12 cellular contexts compared by ENCODE assay signal in the genomic region with DNA sequence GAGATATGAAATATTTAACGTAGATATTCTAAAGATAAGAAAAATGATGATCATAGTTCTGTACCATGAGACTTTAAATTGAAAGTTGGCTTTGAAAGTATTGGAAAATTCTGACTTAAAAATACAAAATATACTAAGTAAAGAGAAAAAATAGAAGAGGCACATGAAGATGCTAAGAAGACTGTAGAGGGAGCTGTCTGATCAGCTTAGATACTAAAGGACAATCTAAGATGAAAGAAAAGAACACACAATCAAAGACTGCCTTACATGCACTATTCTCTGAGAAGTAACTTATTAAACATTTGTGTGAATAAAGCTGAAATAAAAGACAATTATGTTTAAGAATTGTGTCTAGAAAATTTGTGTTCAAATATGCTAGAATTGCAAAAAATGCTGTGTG. TPM values are rescaled to one million over a fixed set of nuclear protein-coding genes. Genes with fewer than 3 reads are reported as not detected.
A peak's percentile ranks its signal among the peaks of the same experiment; 100 is the strongest.
DNase-seq lines count a peak whose midpoint lies in the region; ATAC-seq and TF ChIP-seq lines count a peak whose summit lies in the region.
"Had no signal": no experiment of that assay in that cellular context is flagged by ENCODE, and none has a peak within 500 bp of the region (broad histone marks: within the 10 kb centered on the region; RNA-seq: fewer than 3 reads in every experiment).

No MANE protein-coding gene starts in this region.

- no peaks in the 10 kb centered on the region for H3K4me1 Mint-ChIP-seq in activated CD8-positive, alpha-beta memory T cell treated with anti-CD3 and anti-CD28 coated beads, Interleukin-2, amount 10 ng/mL, durations not matched to agents 7 days and 5 days
- H3K4me1 Mint-ChIP-seq: activated B cell treated with CpG ODN at 0.5 μM for 24 hours had no signal

- TF ChIP-seq RAD21 in Ishikawa (IDR thresholded peaks at IDR 0.05; ENCODE audit: low read depth): peak; percentile 37; the same call in 1 of the 2 replicates

- H3K9me3 Mint-ChIP-seq in activated CD8-positive, alpha-beta memory T cell treated with anti-CD3 and anti-CD28 coated beads, Interleukin-2, amount 10 ng/mL, durations not matched to agents 7 days and 5 days (ENCODE audit: low read depth): no peaks in the 10 kb centered on the region

- H3K27me3 Mint-ChIP-seq in activated CD8-positive, alpha-beta memory T cell treated with anti-CD3 and anti-CD28 coated beads, Interleukin-2, amount 10 ng/mL, durations not matched to agents 7 days and 5 days: peaks cover 10% of the 10 kb centered on the region

- CTCF ChIA-PET in activated CD8-positive, alpha-beta memory T cell treated with anti-CD3 and anti-CD28 coated beads, Interleukin-2, amount 10 ng/mL, durations not matched to agents 7 days and 5 days (lab: Charles Lee): interaction anchor here (1.0 to 1.8 kb wide), 2 partner anchors 14 to 135 kb away, joined by 3 to 4 read pairs; no protein-coding TSS in a partner anchor

- TF ChIP-seq EP300 in Ishikawa (IDR thresholded peaks at IDR 0.05; ENCODE audit: borderline replicate concordance): no peak

- no peaks in the 10 kb centered on the region for H3K36me3 Mint-ChIP-seq in activated CD8-positive, alpha-beta memory T cell treated with anti-CD3 and anti-CD28 coated beads, Interleukin-2, amount 10 ng/mL, durations not matched to agents 7 days and 5 days

- peak; percentile 4 to 6 for DNase-seq in AML-193 (lab: John Stamatoyannopoulos, UW)
- peak; percentile 7 for DNase-seq in amniotic epithelial cell (ENCODE audit: low read depth)
- peak; percentile 9 for DNase-seq in kidney glomerular epithelial cell (lab: John Stamatoyannopoulos, UW)
- DNase-seq in activated CD8-positive, alpha-beta memory T cell treated with anti-CD3 and anti-CD28 coated beads, Interleukin-2, amount 10 ng/mL, durations not matched to agents 7 days and 5 days: no peak
- DNase-seq: activated B cell treated with CpG ODN at 0.5 μM for 24 hours; central memory CD4-positive, alpha-beta T cell; NCI-H2081 treated with DMSO at 0.1 percent for 48 hours had no signal

- ATAC-seq in activated CD8-positive, alpha-beta memory T cell treated with anti-CD3 and anti-CD28 coated beads, Interleukin-2, amount 10 ng/mL, durations not matched to agents 7 days and 5 days: no peak
- no peak for ATAC-seq in HG02759 (IDR thresholded peaks at IDR 0.05; ENCODE audit: unreplicated experiment)
- no peak for ATAC-seq in GM19395 (IDR thresholded peaks at IDR 0.05; ENCODE audit: unreplicated experiment)
- no peak for ATAC-seq in GM19035 (IDR thresholded peaks at IDR 0.05; ENCODE audit: unreplicated experiment)

- H3K4me3 Mint-ChIP-seq in activated CD8-positive, alpha-beta memory T cell treated with anti-CD3 and anti-CD28 coated beads, Interleukin-2, amount 10 ng/mL, durations not matched to agents 7 days and 5 days: no peak overlapping the region
- H3K4me3 Mint-ChIP-seq: activated B cell treated with CpG ODN at 0.5 μM for 24 hours had no signal

- H3K27ac Mint-ChIP-seq in activated CD8-positive, alpha-beta memory T cell treated with anti-CD3 and anti-CD28 coated beads, Interleukin-2, amount 10 ng/mL, durations not matched to agents 7 days and 5 days: no peak overlapping the region
- H3K27ac Mint-ChIP-seq: activated B cell treated with CpG ODN at 0.5 μM for 24 hours had no signal

TF ChIP-seq in Ishikawa, 13 proteins besides CTCF, POLR2A, EP300 and RAD21:
- TF ChIP-seq TCF12 (IDR thresholded peaks at IDR 0.05; ENCODE audit: low read depth) (no peak), YY1 (IDR thresholded peaks at IDR 0.05; ENCODE audit: low read depth) (no peak), CEBPB (IDR thresholded peaks at IDR 0.05) (no peak), EGR1 (IDR thresholded peaks at IDR 0.05) (no peak), CREB1 (IDR thresholded peaks at IDR 0.05; ENCODE audit: low read depth) (no peak), FOXM1 (IDR thresholded peaks at IDR 0.05; ENCODE audit: borderline replicate concordance, low read depth) (no peak), TEAD4 (IDR thresholded peaks at IDR 0.05) (no peak)
- TF ChIP-seq, protein P1, sequence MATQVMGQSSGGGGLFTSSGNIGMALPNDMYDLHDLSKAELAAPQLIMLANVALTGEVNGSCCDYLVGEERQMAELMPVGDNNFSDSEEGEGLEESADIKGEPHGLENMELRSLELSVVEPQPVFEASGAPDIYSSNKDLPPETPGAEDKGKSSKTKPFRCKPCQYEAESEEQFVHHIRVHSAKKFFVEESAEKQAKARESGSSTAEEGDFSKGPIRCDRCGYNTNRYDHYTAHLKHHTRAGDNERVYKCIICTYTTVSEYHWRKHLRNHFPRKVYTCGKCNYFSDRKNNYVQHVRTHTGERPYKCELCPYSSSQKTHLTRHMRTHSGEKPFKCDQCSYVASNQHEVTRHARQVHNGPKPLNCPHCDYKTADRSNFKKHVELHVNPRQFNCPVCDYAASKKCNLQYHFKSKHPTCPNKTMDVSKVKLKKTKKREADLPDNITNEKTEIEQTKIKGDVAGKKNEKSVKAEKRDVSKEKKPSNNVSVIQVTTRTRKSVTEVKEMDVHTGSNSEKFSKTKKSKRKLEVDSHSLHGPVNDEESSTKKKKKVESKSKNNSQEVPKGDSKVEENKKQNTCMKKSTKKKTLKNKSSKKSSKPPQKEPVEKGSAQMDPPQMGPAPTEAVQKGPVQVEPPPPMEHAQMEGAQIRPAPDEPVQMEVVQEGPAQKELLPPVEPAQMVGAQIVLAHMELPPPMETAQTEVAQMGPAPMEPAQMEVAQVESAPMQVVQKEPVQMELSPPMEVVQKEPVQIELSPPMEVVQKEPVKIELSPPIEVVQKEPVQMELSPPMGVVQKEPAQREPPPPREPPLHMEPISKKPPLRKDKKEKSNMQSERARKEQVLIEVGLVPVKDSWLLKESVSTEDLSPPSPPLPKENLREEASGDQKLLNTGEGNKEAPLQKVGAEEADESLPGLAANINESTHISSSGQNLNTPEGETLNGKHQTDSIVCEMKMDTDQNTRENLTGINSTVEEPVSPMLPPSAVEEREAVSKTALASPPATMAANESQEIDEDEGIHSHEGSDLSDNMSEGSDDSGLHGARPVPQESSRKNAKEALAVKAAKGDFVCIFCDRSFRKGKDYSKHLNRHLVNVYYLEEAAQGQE (IDR thresholded peaks at IDR 0.05; ENCODE audit: low read depth): no peak
- TF ChIP-seq, protein P2, sequence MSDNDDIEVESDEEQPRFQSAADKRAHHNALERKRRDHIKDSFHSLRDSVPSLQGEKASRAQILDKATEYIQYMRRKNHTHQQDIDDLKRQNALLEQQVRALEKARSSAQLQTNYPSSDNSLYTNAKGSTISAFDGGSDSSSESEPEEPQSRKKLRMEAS (IDR thresholded peaks at IDR 0.05): no peak

RNA-seq across cellular contexts. Expression of a gene that starts 55.1 kb away (rescaled TPM):
- total RNA-seq in activated CD8-positive, alpha-beta memory T cell treated with anti-CD3 and anti-CD28 coated beads, Interleukin-2, amount 10 ng/mL, durations not matched to agents 7 days and 5 days: not detected
- total RNA-seq: activated B cell treated with CpG ODN at 0.5 μM for 24 hours, mononuclear cell had no signal
